1 cellular context compared by ENCODE assay signal in genomic region chr20:3367125-3367524, GRCh38.
TF ChIP-seq lines count a peak whose summit lies in the region.

No MANE protein-coding gene starts in this region.

TF ChIP-seq in HepG2, 621 proteins besides CTCF, POLR2A, EP300 and RAD21 (continued from another document):
- TF ChIP-seq KDM2A (CRISPR knock-in tag; IDR thresholded peaks at IDR 0.05; ENCODE audit: borderline replicate concordance, low read depth): no peak
- TF ChIP-seq ZNF343 (CRISPR knock-in tag; IDR thresholded peaks at IDR 0.05): no peak
